Comparison of ENCODE assay signal across 17 cellular contexts in genomic region chrX:138914751-138915150, GRCh38.
"Had no signal": no experiment of that assay in that cellular context is flagged by ENCODE, and none has a peak within 500 bp of the region (broad histone marks: within the 10 kb centered on the region; RNA-seq: fewer than 3 reads in every experiment).

No MANE protein-coding gene starts in this region.

- H3K36me3 ChIP-seq: neutrophil, tibial artery, upper lobe of left lung, uterus had no signal

- H3K4me1 ChIP-seq: foreskin keratinocyte, tibial artery, upper lobe of left lung, uterus had no signal

- H3K27ac ChIP-seq: foreskin keratinocyte, hepatocyte, neutrophil, tibial artery, upper lobe of left lung, uterus had no signal

- DNase-seq: effector memory CD4-positive, alpha-beta T cell; foreskin keratinocyte; kidney; mammary epithelial cell; naive thymus-derived CD8-positive, alpha-beta T cell; right cardiac atrium; stimulated activated CD4-positive, alpha-beta T cell treated with anti-CD3 and anti-CD28 coated beads, Interleukin-4, amount 100 ng/mL, for 1 hour; stimulated activated CD8-positive, alpha-beta memory T cell treated with anti-CD3 and anti-CD28 coated beads, Interleukin-4, amount 100 ng/mL, for 48 hours; stimulated activated naive CD8-positive, alpha-beta T cell treated with anti-CD3 and anti-CD28 coated beads, Interleukin-15, Interleukin-2, amounts not matched to agents 100 U/mL and 50 U/mL, for 24 hours; tibial artery; upper lobe of left lung; uterus had no signal

- H2AFZ ChIP-seq: hepatocyte had no signal

- H3K79me2 ChIP-seq: hepatocyte had no signal

- H3K27ac Mint-ChIP-seq: naive thymus-derived CD8-positive, alpha-beta T cell; stimulated activated effector memory CD8-positive, alpha-beta T cell treated with anti-CD3 and anti-CD28 coated beads, Interleukin-12 subunit alpha, Interleukin-12 subunit beta, amount 100 ng/mL, for 72 hours had no signal

- H3K36me3 Mint-ChIP-seq: naive thymus-derived CD8-positive, alpha-beta T cell; stimulated activated effector memory CD8-positive, alpha-beta T cell treated with anti-CD3 and anti-CD28 coated beads, Interleukin-12 subunit alpha, Interleukin-12 subunit beta, amount 100 ng/mL, for 72 hours had no signal

- H3K4me3 ChIP-seq: hepatocyte, tibial artery, upper lobe of left lung, uterus had no signal

- H3K4me1 Mint-ChIP-seq: naive thymus-derived CD8-positive, alpha-beta T cell; stimulated activated effector memory CD8-positive, alpha-beta T cell treated with anti-CD3 and anti-CD28 coated beads, Interleukin-12 subunit alpha, Interleukin-12 subunit beta, amount 100 ng/mL, for 72 hours had no signal

- ATAC-seq: esophagus mucosa; foreskin keratinocyte; left lobe of liver; naive thymus-derived CD8-positive, alpha-beta T cell; right cardiac atrium; stimulated activated effector memory CD8-positive, alpha-beta T cell treated with anti-CD3 and anti-CD28 coated beads, Interleukin-12 subunit alpha, Interleukin-12 subunit beta, amount 100 ng/mL, for 72 hours; stimulated activated naive CD8-positive, alpha-beta T cell treated with anti-CD3 and anti-CD28 coated beads, Interleukin-15, Interleukin-2, amounts not matched to agents 100 U/mL and 50 U/mL, for 24 hours had no signal

- H3K9me3 Mint-ChIP-seq: stimulated activated effector memory CD8-positive, alpha-beta T cell treated with anti-CD3 and anti-CD28 coated beads, Interleukin-12 subunit alpha, Interleukin-12 subunit beta, amount 100 ng/mL, for 72 hours had no signal

- H3K9me3 ChIP-seq: neutrophil, tibial artery, upper lobe of left lung, uterus had no signal

- H3K27me3 ChIP-seq: foreskin keratinocyte, hepatocyte, neutrophil, tibial artery, upper lobe of left lung, uterus had no signal

- H3K4me2 ChIP-seq: hepatocyte had no signal

- H3K4me3 Mint-ChIP-seq: naive thymus-derived CD8-positive, alpha-beta T cell; stimulated activated effector memory CD8-positive, alpha-beta T cell treated with anti-CD3 and anti-CD28 coated beads, Interleukin-12 subunit alpha, Interleukin-12 subunit beta, amount 100 ng/mL, for 72 hours had no signal
